In the genomic region with DNA sequence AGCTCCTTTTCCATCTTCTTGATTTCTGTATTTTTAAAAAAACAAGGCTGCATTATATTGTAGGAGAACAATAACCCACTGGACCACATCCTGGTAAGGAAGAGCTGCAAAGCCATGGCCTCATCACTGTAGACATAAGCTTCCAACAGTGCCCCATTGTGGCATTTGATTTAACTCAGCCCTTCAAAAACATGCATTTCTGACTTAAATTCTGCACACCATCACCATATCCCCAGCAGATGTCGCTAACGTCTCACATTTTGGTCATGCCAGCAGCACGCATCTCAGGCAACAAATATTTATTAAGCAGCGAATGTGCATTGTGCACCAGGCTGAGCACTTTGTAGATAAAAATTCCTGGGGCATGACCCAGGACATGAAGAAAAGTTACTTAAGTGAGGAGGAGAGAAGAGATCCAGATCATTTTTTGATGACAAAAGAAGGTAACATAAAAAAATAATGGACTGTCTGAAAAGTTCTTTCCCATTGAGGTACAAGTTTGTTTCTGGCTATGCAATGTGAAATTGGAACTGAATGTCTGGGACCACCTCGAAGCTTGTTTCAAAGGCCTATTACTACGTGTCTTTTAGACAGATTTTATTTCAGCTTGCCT, we compare ENCODE assay signal across 9 cellular contexts.
A peak's percentile ranks its signal among the peaks of the same experiment; 100 is the strongest.
DNase-seq lines count a peak whose midpoint lies in the region; ATAC-seq and TF ChIP-seq lines count a peak whose summit lies in the region.
"Had no signal": no experiment of that assay in that cellular context is flagged by ENCODE, and none has a peak within 500 bp of the region (broad histone marks: within the 10 kb centered on the region; RNA-seq: fewer than 3 reads in every experiment).

No MANE protein-coding gene starts in this region.

- TF ChIP-seq CTCF in Peyer's patch (IDR thresholded peaks at IDR 0.05) (peak; percentile 52 to 87 (median 76)), nephron progenitor cell (IDR thresholded peaks at IDR 0.05) (peak; percentile 78)

- peaks cover 9% of the 10 kb centered on the region for H3K27me3 Mint-ChIP-seq in activated T-cell treated with anti-CD3 and anti-CD28 coated beads, Interleukin-2, amount 50 U/mL, for 4 hours (ENCODE audit: low read depth)
- peaks cover 30% of the 10 kb centered on the region for H3K27me3 Mint-ChIP-seq in nephron progenitor cell (ENCODE audit: low read depth, poor library complexity)

- peak; percentile 56 for ATAC-seq in GM21423 (IDR thresholded peaks at IDR 0.05; ENCODE audit: unreplicated experiment)
- peak; percentile 73 to 75 for ATAC-seq in activated T-cell treated with anti-CD3 and anti-CD28 coated beads, Interleukin-2, amount 50 U/mL, for 4 hours

- no peaks in the 10 kb centered on the region for H3K27me3 ChIP-seq in Peyer's patch

- no peaks in the 10 kb centered on the region for H3K36me3 Mint-ChIP-seq in activated T-cell treated with anti-CD3 and anti-CD28 coated beads, Interleukin-2, amount 50 U/mL, for 4 hours (ENCODE audit: insufficient read depth)
- H3K36me3 Mint-ChIP-seq in nephron progenitor cell (ENCODE audit: low read depth), result no peaks in the 10 kb centered on the region

- no peak overlapping the region for H3K4me3 Mint-ChIP-seq in activated T-cell treated with anti-CD3 and anti-CD28 coated beads, Interleukin-2, amount 50 U/mL, for 4 hours
- H3K4me3 Mint-ChIP-seq in nephron progenitor cell, result no peak overlapping the region
- H3K4me3 Mint-ChIP-seq: T-helper 1 cell treated with Interleukin-12 subunit alpha and Interleukin-12 subunit beta and Interleukin-4 antibody, amounts not matched to agents 30 μg/mL and 1 μg/mL, for 36 hours had no signal

- TF ChIP-seq POLR2A in Peyer's patch (IDR thresholded peaks at IDR 0.05), result no peak

- H3K27ac Mint-ChIP-seq in nephron progenitor cell, result no peak overlapping the region
- H3K27ac Mint-ChIP-seq: T-helper 1 cell treated with Interleukin-12 subunit alpha and Interleukin-12 subunit beta and Interleukin-4 antibody, amounts not matched to agents 30 μg/mL and 1 μg/mL, for 36 hours had no signal

- no peaks in the 10 kb centered on the region for H3K9me3 Mint-ChIP-seq in activated T-cell treated with anti-CD3 and anti-CD28 coated beads, Interleukin-2, amount 50 U/mL, for 4 hours
- no peaks in the 10 kb centered on the region for H3K9me3 Mint-ChIP-seq in nephron progenitor cell
- H3K9me3 Mint-ChIP-seq: T-helper 1 cell treated with Interleukin-12 subunit alpha and Interleukin-12 subunit beta and Interleukin-4 antibody, amounts not matched to agents 30 μg/mL and 1 μg/mL, for 36 hours had no signal

- DNase-seq in COR-L47 (lab: John Stamatoyannopoulos, UW), result peak; percentile 74
- peak; percentile 90 to 94 for DNase-seq in Kasumi-1 (lab: John Stamatoyannopoulos, UW)
- DNase-seq in Peyer's patch, result peak in 2 of 3 donors; percentile 47 to 81
- DNase-seq in activated T-cell treated with anti-CD3 and anti-CD28 coated beads, Interleukin-2, amount 50 U/mL, for 4 hours, result peak; percentile 52
- DNase-seq in fibroblast of gingiva (ENCODE audit: low read depth), result peak; percentile 79
- DNase-seq in nephron progenitor cell, result peak; percentile 72
- DNase-seq in stromal cell of bone marrow (ENCODE audit: low read depth), result peak; percentile 73

- H3K36me3 ChIP-seq in Peyer's patch, result no peaks in the 10 kb centered on the region

- H3K4me1 Mint-ChIP-seq in activated T-cell treated with anti-CD3 and anti-CD28 coated beads, Interleukin-2, amount 50 U/mL, for 4 hours (ENCODE audit: low read depth), result no peaks in the 10 kb centered on the region
- peaks cover 9% of the 10 kb centered on the region for H3K4me1 Mint-ChIP-seq in nephron progenitor cell

- H3K4me1 ChIP-seq in Peyer's patch, result peaks cover 0 to 3% (median 0%) of the 10 kb centered on the region in 4 donors

- H3K9me3 ChIP-seq in Peyer's patch, result no peaks in the 10 kb centered on the region

- H3K4me3 ChIP-seq in Peyer's patch, result no peak overlapping the region

- no peak overlapping the region for H3K27ac ChIP-seq in Peyer's patch
